14 cellular contexts compared by ENCODE assay signal in genomic region chr11:119937412-119937811, GRCh38.
A peak's percentile ranks its signal among the peaks of the same experiment; 100 is the strongest.
DNase-seq lines count a peak whose midpoint lies in the region; ATAC-seq and TF ChIP-seq lines count a peak whose summit lies in the region.
"Had no signal": no experiment of that assay in that cellular context is flagged by ENCODE, and none has a peak within 500 bp of the region (broad histone marks: within the 10 kb centered on the region; RNA-seq: fewer than 3 reads in every experiment).

No MANE protein-coding gene starts in this region.

- ATAC-seq in GM18519 (IDR thresholded peaks at IDR 0.05; ENCODE audit: low FRiP score, unreplicated experiment): no peak
- ATAC-seq: A549, HepG2 had no signal

- H3K27ac ChIP-seq in angular gyrus (ENCODE audit: low read depth, low read length): peak overlapping the region; percentile 57
- H3K27ac ChIP-seq in adrenal gland: no peak overlapping the region
- H3K27ac ChIP-seq: A549, GM23248 had no signal

- WGBS in adrenal gland, 4 donors: 80 to 88% (median 82%) methylated on average over 4 of the region's 4 CpGs

- DNase-seq in globus pallidus (ENCODE audit: low spot score) (peak; percentile 79), posterior vena cava (ENCODE audit: low spot score) (peak; percentile 9), adrenal gland (no peak), HK-2 (ENCODE audit: unreplicated experiment) (no peak)
- DNase-seq in stimulated activated CD4-positive, alpha-beta T cell treated with anti-CD3 and anti-CD28 coated beads, Interleukin-4, amount 100 ng/mL, for 4 hours: no peak
- DNase-seq: Caco-2; CD8-positive, alpha-beta memory T cell; DMS53; GM23248; H9 had no signal

- H3K27me3 ChIP-seq in adrenal gland: no peaks in the 10 kb centered on the region

- H3K36me3 ChIP-seq in adrenal gland (replicated peaks in 1 of 2): no peaks in the 10 kb centered on the region

- TF ChIP-seq POLR2A in adrenal gland (IDR thresholded peaks at IDR 0.05): no peak

- no peak overlapping the region for H3K4me3 ChIP-seq in adrenal gland
- H3K4me3 ChIP-seq: A549, GM23248 had no signal

- no peak for TF ChIP-seq CTCF in adrenal gland (IDR thresholded peaks at IDR 0.05)

- intact Hi-C loops in posterior vena cava (cut with DNase I): no loop called here
- intact Hi-C loops in adrenal gland (cut with DNase I): no loop called here

- no peaks in the 10 kb centered on the region for H3K4me1 ChIP-seq in adrenal gland (replicated peaks in 1 of 2)
- H3K4me1 ChIP-seq: A549 had no signal

- H3K9me3 ChIP-seq in adrenal gland (replicated peaks in 1 of 3): no peaks in the 10 kb centered on the region
- H3K9me3 ChIP-seq: A549, Caco-2 had no signal

Comparison
In these comparisons a context has a peak if more than half of its experiments do, and no peak if none do; other contexts are left out.
1. DNase-seq: peak in globus pallidus (single experiment) and posterior vena cava (single experiment); none in stimulated activated CD4-positive, alpha-beta T cell treated with anti-CD3 and anti-CD28 coated beads, Interleukin-4, amount 100 ng/mL, for 4 hours (0 of 2), adrenal gland (0 of 7) and HK-2 (single experiment).